Comparison of ENCODE assay signal across 28 cellular contexts in genomic region chr5:179438461-179438860, GRCh38.
"Had no signal": no experiment of that assay in that cellular context is flagged by ENCODE, and none has a peak within 500 bp of the region (broad histone marks: within the 10 kb centered on the region; RNA-seq: fewer than 3 reads in every experiment).

No MANE protein-coding gene starts in this region.

- FAIRE-seq: TTC549 had no signal

- ATAC-seq: activated CD4-positive, alpha-beta T cell treated with anti-CD3 and anti-CD28 coated beads for 36 hours; activated T-helper 17 cell treated with anti-CD3 and anti-CD28 coated beads, Interleukin-2, amount 50 U/mL, for 72 hours; T-cell had no signal

- H3K9ac ChIP-seq: KMS-11 had no signal

- H3K4me2 ChIP-seq: KMS-11 had no signal

- H3K36me3 Mint-ChIP-seq: activated naive CD8-positive, alpha-beta T cell; T-cell had no signal

- DNase-seq: activated CD4-positive, alpha-beta memory T cell treated with anti-CD3 and anti-CD28 coated beads, Interleukin-2, amount 10 ng/mL, durations not matched to agents 7 days and 5 days; activated CD4-positive, alpha-beta T cell treated with anti-CD3 and anti-CD28 coated beads for 36 hours; activated CD4-positive, alpha-beta T cell treated with anti-CD3 and anti-CD28 coated beads, Interleukin-2, amount 50 U/mL, for 1 hour; activated gamma-delta T cell; activated naive CD4-positive, alpha-beta T cell treated with anti-CD3 and anti-CD28 coated beads for 36 hours; activated T-cell treated with anti-CD3 and anti-CD28 coated beads for 4 hours; activated T-cell treated with anti-CD3 and anti-CD28 coated beads, Interleukin-2, amount 50 U/mL, for 48 hours; brain microvascular endothelial cell; MG63; MV-4-11; NCI-H1092 treated with DMSO at 0.1 percent for 48 hours; NCI-H1436; NCI-H1694 treated with DMSO at 0.1 percent for 48 hours; NCI-H2081; NCI-H2227 treated with DMSO at 0.1 percent for 48 hours; NCI-H446 treated with DMSO at 0.1 percent for 48 hours; NCI-H748 treated with DMSO at 0.1 percent for 48 hours; SIG-M5; T-cell; T-helper 2 cell; T1000 had no signal

- H3K9me3 ChIP-seq: MG63 had no signal

- H3K36me3 ChIP-seq: brain microvascular endothelial cell, cardiac muscle cell, MG63 had no signal

- H3K27ac ChIP-seq: brain microvascular endothelial cell, cardiac muscle cell, KMS-11, SK-N-MC, VCaP had no signal

- H3K27ac Mint-ChIP-seq: activated CD4-positive, alpha-beta memory T cell treated with anti-CD3 and anti-CD28 coated beads, Interleukin-2, amount 10 ng/mL, durations not matched to agents 7 days and 5 days; activated CD4-positive, alpha-beta T cell treated with anti-CD3 and anti-CD28 coated beads for 36 hours; activated naive CD4-positive, alpha-beta T cell treated with anti-CD3 and anti-CD28 coated beads for 36 hours; activated naive CD8-positive, alpha-beta T cell; activated T-helper 17 cell treated with anti-CD3 and anti-CD28 coated beads, Interleukin-2, amount 50 U/mL, for 72 hours; T-cell had no signal

- H3K4me3 ChIP-seq: cardiac muscle cell, MG63, SK-N-MC had no signal

- H3K4me1 Mint-ChIP-seq: activated CD4-positive, alpha-beta memory T cell treated with anti-CD3 and anti-CD28 coated beads, Interleukin-2, amount 10 ng/mL, durations not matched to agents 7 days and 5 days; activated CD4-positive, alpha-beta T cell treated with anti-CD3 and anti-CD28 coated beads for 36 hours; activated T-helper 17 cell treated with anti-CD3 and anti-CD28 coated beads, Interleukin-2, amount 50 U/mL, for 72 hours; T-cell had no signal

- H3K27me3 Mint-ChIP-seq: activated CD4-positive, alpha-beta memory T cell treated with anti-CD3 and anti-CD28 coated beads, Interleukin-2, amount 10 ng/mL, durations not matched to agents 7 days and 5 days had no signal

- H3K4me3 Mint-ChIP-seq: activated CD4-positive, alpha-beta memory T cell treated with anti-CD3 and anti-CD28 coated beads, Interleukin-2, amount 10 ng/mL, durations not matched to agents 7 days and 5 days; activated CD4-positive, alpha-beta T cell treated with anti-CD3 and anti-CD28 coated beads for 36 hours; activated naive CD4-positive, alpha-beta T cell treated with anti-CD3 and anti-CD28 coated beads for 36 hours; activated naive CD8-positive, alpha-beta T cell; activated T-helper 17 cell treated with anti-CD3 and anti-CD28 coated beads, Interleukin-2, amount 50 U/mL, for 72 hours; T-cell had no signal

- H3K27me3 ChIP-seq: brain microvascular endothelial cell, cardiac muscle cell, MG63 had no signal
